In genomic region chr12:58757422-58757821, GRCh38 we compare ENCODE assay signal across 17 cellular contexts.
DNase-seq lines count a peak whose midpoint lies in the region; TF ChIP-seq lines count a peak whose summit lies in the region.
"Had no signal": no experiment of that assay in that cellular context is flagged by ENCODE, and none has a peak within 500 bp of the region (broad histone marks: within the 10 kb centered on the region; RNA-seq: fewer than 3 reads in every experiment).

No MANE protein-coding gene starts in this region.

- BruUV-seq in mammary epithelial cell (replicated peaks; lab: Mats Ljungman, UMichigan) (no TSS peak), MCF 10A (replicated peaks; lab: Mats Ljungman, UMichigan) (no TSS peak)

- H3K4me3 ChIP-seq in mammary epithelial cell (replicated peaks in 1 of 3; ENCODE audit: insufficient read depth in 1 of 3, low read depth in 2 of 3, low read length in 3 of 3): no peak overlapping the region
- H3K4me3 ChIP-seq in fibroblast of pulmonary artery (replicated peaks; ENCODE audit: low read depth, low read length): no peak overlapping the region
- no peak overlapping the region for H3K4me3 ChIP-seq in neural progenitor cell
- H3K4me3 ChIP-seq: gastrocnemius medialis, upper lobe of left lung had no signal

- no peaks in the 10 kb centered on the region for H3K27me3 Mint-ChIP-seq in MCF 10A (ENCODE audit: insufficient read depth, unreplicated experiment)
- H3K27me3 Mint-ChIP-seq in neural progenitor cell (ENCODE audit: insufficient read depth, low read depth): peaks cover 2% of the 10 kb centered on the region

- H3K4me3 Mint-ChIP-seq in MCF 10A (ENCODE audit: unreplicated experiment): no peak overlapping the region
- no peak overlapping the region for H3K4me3 Mint-ChIP-seq in neural progenitor cell
- H3K4me3 Mint-ChIP-seq: nephron had no signal

- dilution Hi-C loops in mammary epithelial cell (cut with HindIII; ENCODE audit: low sequenced_read_pairs): no loop called here

- H3K79me2 ChIP-seq in mammary epithelial cell (ENCODE audit: insufficient read depth, low read length) (no peaks in the 10 kb centered on the region), neural progenitor cell (ENCODE audit: low read depth) (no peaks in the 10 kb centered on the region)

- DNase-seq in mammary epithelial cell (peak; percentile 9), MCF 10A (ENCODE audit: unreplicated experiment) (no peak), SKM-1 (lab: John Stamatoyannopoulos, UW; ENCODE audit: unreplicated experiment) (peak; percentile 1), fibroblast of pulmonary artery (ENCODE audit: low read depth) (peak; percentile 79), stromal cell of bone marrow (ENCODE audit: low read depth) (peak; percentile 41), neural progenitor cell (ENCODE audit: low spot score) (no peak), cortex of kidney (lab: John Stamatoyannopoulos, UW) (no peak), OCI-M2 (lab: John Stamatoyannopoulos, UW; ENCODE audit: unreplicated experiment) (no peak)
- DNase-seq: 8988T; activated CD4-positive, alpha-beta T cell treated with anti-CD3 and anti-CD28 coated beads, Interleukin-2, amount 50 U/mL, for 1 hour; cerebellar nuclear complex; DMS153; gastrocnemius medialis; T-helper 1 cell; upper lobe of left lung had no signal

- no peak overlapping the region for H3K9ac ChIP-seq in mammary epithelial cell (ENCODE audit: insufficient read depth, low read length)
- no peak overlapping the region for H3K9ac ChIP-seq in neural progenitor cell
- H3K9ac ChIP-seq: KMS-11 had no signal

- WGBS in mammary epithelial cell (ENCODE audit: low coverage, missing lambda C conversion rate): 93% methylated on average over 7 of the region's 7 CpGs

- no peaks in the 10 kb centered on the region for H3K4me1 ChIP-seq in mammary epithelial cell (ENCODE audit: insufficient read depth, low read length)
- peaks cover 9% of the 10 kb centered on the region for H3K4me1 ChIP-seq in neural progenitor cell
- H3K4me1 ChIP-seq: gastrocnemius medialis, upper lobe of left lung had no signal

- CTCF ChIA-PET in mammary epithelial cell (lab: Charles Lee; ENCODE audit: low non-redundant PET): no interaction called here
- CTCF ChIA-PET in MCF 10A (lab: Yijun Ruan, JAX): interaction anchor here (0.8 kb wide), 1 partner anchor 216 kb away, joined by 5 read pairs; no protein-coding TSS in a partner anchor

- H3K4me2 ChIP-seq in mammary epithelial cell (ENCODE audit: insufficient read depth, low read depth, low read length): no peak overlapping the region
- no peak overlapping the region for H3K4me2 ChIP-seq in neural progenitor cell
- H3K4me2 ChIP-seq: KMS-11 had no signal

- H3F3A ChIP-seq in neural progenitor cell (ENCODE audit: low read depth): no peaks in the 10 kb centered on the region

- H3K27me3 ChIP-seq in mammary epithelial cell (ENCODE audit: insufficient read depth, low read length): no peaks in the 10 kb centered on the region
- H3K27me3 ChIP-seq in neural progenitor cell: no peaks in the 10 kb centered on the region
- H3K27me3 ChIP-seq: gastrocnemius medialis, upper lobe of left lung had no signal

- H3K36me3 ChIP-seq in mammary epithelial cell (ENCODE audit: insufficient read depth, low read length): no peaks in the 10 kb centered on the region
- H3K36me3 ChIP-seq in neural progenitor cell: no peaks in the 10 kb centered on the region
- H3K36me3 ChIP-seq: gastrocnemius medialis, upper lobe of left lung had no signal

- in situ Hi-C loops in mammary epithelial cell (cut with MboI; ENCODE audit: low sequenced_read_pairs in 2 of 2): no loop called here

- H3K27ac ChIP-seq in mammary epithelial cell (ENCODE audit: insufficient read depth, low read depth, low read length): no peak overlapping the region
- no peak overlapping the region for H3K27ac ChIP-seq in neural progenitor cell
- H3K27ac ChIP-seq: KMS-11, upper lobe of left lung had no signal

- intact Hi-C loops in mammary epithelial cell (cut with micrococcal nuclease) (no loop called here), MCF 10A (cut with micrococcal nuclease) (no loop called here)

- peaks cover 6% of the 10 kb centered on the region for H3K4me1 Mint-ChIP-seq in MCF 10A (ENCODE audit: insufficient read depth, unreplicated experiment)
- H3K4me1 Mint-ChIP-seq in neural progenitor cell: peaks cover 20% of the 10 kb centered on the region
- H3K4me1 Mint-ChIP-seq: nephron had no signal

- TF ChIP-seq CTCF in mammary epithelial cell (conservative IDR thresholded peaks at IDR 0.05 in 1 of 2, IDR thresholded peaks at IDR 0.05 in 1 of 2; ENCODE audit: extremely low read depth in 1 of 2, insufficient read depth in 1 of 2, low read depth in 1 of 2, low read length in 2 of 2) (no peak), MCF 10A (IDR thresholded peaks at IDR 0.05; ENCODE audit: unreplicated experiment) (no peak), fibroblast of pulmonary artery (IDR thresholded peaks at IDR 0.05; ENCODE audit: low read length, missing control alignments) (no peak), neural progenitor cell (IDR thresholded peaks at IDR 0.05) (no peak)

- H2AFZ ChIP-seq in mammary epithelial cell (ENCODE audit: low read depth, low read length): no peak overlapping the region
- no peak overlapping the region for H2AFZ ChIP-seq in neural progenitor cell (replicated peaks)

- H3K9me3 ChIP-seq in mammary epithelial cell (replicated peaks; ENCODE audit: insufficient read depth, low read length): no peaks in the 10 kb centered on the region
- H3K9me3 ChIP-seq in neural progenitor cell (ENCODE audit: low read depth): no peaks in the 10 kb centered on the region
- H3K9me3 ChIP-seq: gastrocnemius medialis, upper lobe of left lung had no signal

- H4K20me1 ChIP-seq in mammary epithelial cell (ENCODE audit: insufficient read depth, low read length): no peaks in the 10 kb centered on the region
- H4K20me1 ChIP-seq in neural progenitor cell (ENCODE audit: low read depth): no peaks in the 10 kb centered on the region

- no peaks in the 10 kb centered on the region for H3K36me3 Mint-ChIP-seq in MCF 10A (ENCODE audit: insufficient read depth, unreplicated experiment)
- no peaks in the 10 kb centered on the region for H3K36me3 Mint-ChIP-seq in neural progenitor cell

- POLR2A ChIA-PET in MCF 10A (lab: Yijun Ruan, JAX): no interaction called here

- H3K27ac Mint-ChIP-seq in MCF 10A (ENCODE audit: low read depth, unreplicated experiment) (no peak overlapping the region), neural progenitor cell (no peak overlapping the region)

- H3K9me3 Mint-ChIP-seq in MCF 10A (ENCODE audit: unreplicated experiment) (peaks cover 5% of the 10 kb centered on the region), neural progenitor cell (no peaks in the 10 kb centered on the region)

Comparison
In these comparisons a context has a peak if more than half of its experiments do, and no peak if none do; other contexts are left out.
1. DNase-seq: peak in mammary epithelial cell (single experiment), SKM-1 (single experiment), fibroblast of pulmonary artery (single experiment) and stromal cell of bone marrow (single experiment); none in MCF 10A (single experiment), neural progenitor cell (single experiment), cortex of kidney (single experiment) and OCI-M2 (single experiment).